Comparison of ENCODE assay signal across 22 cellular contexts in genomic region chr14:48974994-48975393, GRCh38.
DNase-seq lines count a peak whose midpoint lies in the region; ATAC-seq, FAIRE-seq and TF ChIP-seq lines count a peak whose summit lies in the region.
"Had no signal": no experiment of that assay in that cellular context is flagged by ENCODE, and none has a peak within 500 bp of the region (broad histone marks: within the 10 kb centered on the region; RNA-seq: fewer than 3 reads in every experiment).

No MANE protein-coding gene starts in this region.

- H3K79me1 ChIP-seq in H1 (ENCODE audit: low read depth, low read length): no peaks in the 10 kb centered on the region

- no peak overlapping the region for H3K4ac ChIP-seq in H1 (replicated peaks; ENCODE audit: insufficient read length, low read depth, low read length)

- H2AFZ ChIP-seq in H1 (ENCODE audit: low read length): no peak overlapping the region

- no peak overlapping the region for H3K9ac ChIP-seq in H1 (replicated peaks in 1 of 4; ENCODE audit: extremely low read depth in 1 of 4, low read depth in 3 of 4, low read length in 3 of 4)

- H3K27ac ChIP-seq in H1 (ENCODE audit: low read depth, low read length): no peak overlapping the region
- no peak overlapping the region for H3K27ac ChIP-seq in dorsolateral prefrontal cortex
- H3K27ac ChIP-seq: skin epidermis had no signal

- H3K36me3 Mint-ChIP-seq in type B pancreatic cell (no peaks in the 10 kb centered on the region), T-helper 17 cell (ENCODE audit: low read depth) (no peaks in the 10 kb centered on the region)
- H3K36me3 Mint-ChIP-seq: activated CD8-positive, alpha-beta memory T cell treated with anti-CD3 and anti-CD28 coated beads, Interleukin-2, amount 10 ng/mL, durations not matched to agents 7 days and 5 days; brain; natural killer cell had no signal

- H4K5ac ChIP-seq in H1 (ENCODE audit: insufficient read length, low read depth, low read length): no peak overlapping the region

- no peak overlapping the region for H2AK5ac ChIP-seq in H1 (ENCODE audit: low read depth, low read length)

- H3K18ac ChIP-seq in H1 (ENCODE audit: extremely low read depth, low read length): no peak overlapping the region

- H3K79me2 ChIP-seq in H1 (ENCODE audit: control insufficient read depth in 1 of 2, insufficient read depth in 2 of 2, low read length in 2 of 2): no peaks in the 10 kb centered on the region

- TF ChIP-seq RAD21 in H1 (IDR thresholded peaks at IDR 0.05 in 1 of 2, conservative IDR thresholded peaks at IDR 0.05 in 1 of 2; ENCODE audit: low read depth in 2 of 2, low read length in 2 of 2): peak; percentile 52; a peak in 3 of 4 replicates

- POLR2A ChIA-PET in H1 (lab: Charles Lee; ENCODE audit: partially characterized antibody): no interaction called here

- no peak overlapping the region for H3K56ac ChIP-seq in H1 (replicated peaks; ENCODE audit: insufficient read length, low read depth, low read length)

- WGBS in H1 (ENCODE audit: extremely low coverage in 1 of 2, insufficient coverage in 1 of 2, insufficient read length in 1 of 2, insufficient replicate concordance in 2 of 2, low coverage in 1 of 2, low lambda C conversion rate in 2 of 2, missing lambda C conversion rate in 1 of 2), 2 experiments: 78% methylated on average over 1 of the region's 1 CpG; no CpG with 5 or more reads in 1 of the 2 experiments

- TF ChIP-seq POLR2A in NB4 (IDR thresholded peaks at IDR 0.05; ENCODE audit: extremely low read depth, insufficient read length) (no peak), H1 (IDR thresholded peaks at IDR 0.05; ENCODE audit: control extremely low read depth in 1 of 2, low read depth in 2 of 2, low read length in 2 of 2) (no peak)

- H3K27ac Mint-ChIP-seq in type B pancreatic cell (no peak overlapping the region), T-helper 17 cell (no peak overlapping the region)
- H3K27ac Mint-ChIP-seq: activated CD8-positive, alpha-beta memory T cell treated with anti-CD3 and anti-CD28 coated beads, Interleukin-2, amount 10 ng/mL, durations not matched to agents 7 days and 5 days; activated naive CD4-positive, alpha-beta T cell treated with anti-CD3 and anti-CD28 coated beads for 36 hours; activated T-cell treated with anti-CD3 and anti-CD28 coated beads, Interleukin-2, amount 50 U/mL, for 72 hours; brain; natural killer cell; stimulated activated naive CD8-positive, alpha-beta T cell treated with anti-CD3 and anti-CD28 coated beads, Interleukin-15, amount 100 ng/mL, for 72 hours had no signal

- H2BK5ac ChIP-seq in H1 (ENCODE audit: low read depth, low read length): no peak overlapping the region

- peak; percentile 93 for FAIRE-seq in H1 (lab: Jason Lieb, UNC)
- FAIRE-seq: endothelial cell of umbilical vein had no signal

- no peak overlapping the region for H2BK15ac ChIP-seq in H1 (ENCODE audit: low read length)

- H3K9me3 ChIP-seq in H1 (ENCODE audit: insufficient read depth in 2 of 2, low read depth in 1 of 2, low read length in 1 of 2): no peaks in the 10 kb centered on the region
- H3K9me3 ChIP-seq in T-helper 17 cell (ENCODE audit: control insufficient read depth, low read length, poor library complexity, severe bottlenecking): no peaks in the 10 kb centered on the region

- CTCF ChIA-PET in H1 (lab: Charles Lee; ENCODE audit: partially characterized antibody): interaction anchor here (0.6 kb wide), 1 partner anchor 151 kb away, joined by 3 read pairs; no protein-coding TSS in a partner anchor

- no peak overlapping the region for H2BK12ac ChIP-seq in H1 (ENCODE audit: low read depth, low read length)

- H3K4me1 ChIP-seq in H1 (replicated peaks in 1 of 4; ENCODE audit: control insufficient read depth in 3 of 4, insufficient read depth in 4 of 4, low read length in 3 of 4): no peaks in the 10 kb centered on the region

- no peak for ATAC-seq in T-helper 17 cell
- no peak for ATAC-seq in HG02571 (IDR thresholded peaks at IDR 0.05; ENCODE audit: unreplicated experiment)
- ATAC-seq: activated CD8-positive, alpha-beta memory T cell treated with anti-CD3 and anti-CD28 coated beads, Interleukin-2, amount 10 ng/mL, durations not matched to agents 7 days and 5 days; activated T-cell treated with anti-CD3 and anti-CD28 coated beads, Interleukin-2, amount 50 U/mL, for 72 hours; natural killer cell; stimulated activated naive CD8-positive, alpha-beta T cell treated with anti-CD3 and anti-CD28 coated beads, Interleukin-15, amount 100 ng/mL, for 72 hours had no signal

- peaks cover 4% of the 10 kb centered on the region for H3K4me1 Mint-ChIP-seq in type B pancreatic cell (ENCODE audit: unreplicated experiment)
- no peaks in the 10 kb centered on the region for H3K4me1 Mint-ChIP-seq in T-helper 17 cell
- H3K4me1 Mint-ChIP-seq: activated CD8-positive, alpha-beta memory T cell treated with anti-CD3 and anti-CD28 coated beads, Interleukin-2, amount 10 ng/mL, durations not matched to agents 7 days and 5 days; natural killer cell; stimulated activated naive CD8-positive, alpha-beta T cell treated with anti-CD3 and anti-CD28 coated beads, Interleukin-15, amount 100 ng/mL, for 72 hours had no signal

- DNase-seq in NB4 (ENCODE audit: low read depth) (peak; percentile 2), H1 (ENCODE audit: low read depth in 1 of 2, low spot score in 2 of 2) (no peak), type B pancreatic cell (ENCODE audit: extremely low spot score, unreplicated experiment) (no peak), dorsolateral prefrontal cortex (no peak), T-helper 17 cell (no peak)
- DNase-seq: activated CD4-positive, CD25-positive, alpha-beta regulatory T cell; activated CD8-positive, alpha-beta memory T cell treated with anti-CD3 and anti-CD28 coated beads, Interleukin-2, amount 10 ng/mL, durations not matched to agents 7 days and 5 days; activated naive CD4-positive, alpha-beta T cell treated with anti-CD3 and anti-CD28 coated beads for 36 hours; activated T-cell treated with anti-CD3 and anti-CD28 coated beads, Interleukin-2, amount 50 U/mL, for 72 hours; C1 segment of cervical spinal cord; natural killer cell; NCI-H1417; NCI-H446 treated with DMSO at 0.1 percent for 48 hours; Right ventricle myocardium superior; stimulated activated CD4-positive, alpha-beta T cell treated with anti-CD3 and anti-CD28 coated beads, Interleukin-1b, Interleukin-23, amount 100 ng/mL, for 48 hours; stimulated activated CD8-positive, alpha-beta memory T cell treated with anti-CD3 and anti-CD28 coated beads, Interleukin-4, amount 100 ng/mL, for 48 hours; stimulated activated naive CD8-positive, alpha-beta T cell treated with anti-CD3 and anti-CD28 coated beads, Interleukin-15, amount 100 ng/mL, for 72 hours had no signal

- H3K27me3 ChIP-seq in H1 (replicated peaks in 1 of 4; ENCODE audit: control insufficient read depth in 3 of 4, extremely low read depth in 1 of 4, insufficient read depth in 3 of 4, low read length in 3 of 4) (no peaks in the 10 kb centered on the region), dorsolateral prefrontal cortex (no peaks in the 10 kb centered on the region)

- H3K9me3 Mint-ChIP-seq in type B pancreatic cell: no peaks in the 10 kb centered on the region
- H3K9me3 Mint-ChIP-seq: activated naive CD4-positive, alpha-beta T cell treated with anti-CD3 and anti-CD28 coated beads for 36 hours had no signal

- intact Hi-C loops in dorsolateral prefrontal cortex (cut with DNase I): no loop called here

- H3K36me3 ChIP-seq in H1 (ENCODE audit: control insufficient read depth in 2 of 4, insufficient read depth in 4 of 4, low read length in 3 of 4): no peaks in the 10 kb centered on the region

- H4K20me1 ChIP-seq in H1 (replicated peaks in 1 of 2; ENCODE audit: control insufficient read depth in 1 of 2, insufficient read depth in 2 of 2, low read length in 2 of 2): no peaks in the 10 kb centered on the region

- H3K4me3 Mint-ChIP-seq in type B pancreatic cell (no peak overlapping the region), T-helper 17 cell (no peak overlapping the region)
- H3K4me3 Mint-ChIP-seq: activated CD8-positive, alpha-beta memory T cell treated with anti-CD3 and anti-CD28 coated beads, Interleukin-2, amount 10 ng/mL, durations not matched to agents 7 days and 5 days; activated naive CD4-positive, alpha-beta T cell treated with anti-CD3 and anti-CD28 coated beads for 36 hours; activated T-cell treated with anti-CD3 and anti-CD28 coated beads, Interleukin-2, amount 50 U/mL, for 72 hours; brain; natural killer cell; stimulated activated naive CD8-positive, alpha-beta T cell treated with anti-CD3 and anti-CD28 coated beads, Interleukin-15, amount 100 ng/mL, for 72 hours had no signal

- H3K14ac ChIP-seq in H1 (ENCODE audit: insufficient read length): no peak overlapping the region

- H4K8ac ChIP-seq in H1 (ENCODE audit: extremely low read depth, insufficient read depth, low read length): no peak overlapping the region

- no peaks in the 10 kb centered on the region; the same call in 1 of the 2 replicates for H3K23me2 ChIP-seq in H1 (ENCODE audit: low read depth, low read length)

- H3K4me3 ChIP-seq in NB4 (ENCODE audit: low read depth, low read length) (no peak overlapping the region), H1 (ENCODE audit: extremely low read depth in 1 of 4, insufficient read depth in 2 of 4, low read depth in 3 of 4, low read length in 4 of 4) (no peak overlapping the region), dorsolateral prefrontal cortex (no peak overlapping the region)
- H3K4me3 ChIP-seq: skin epidermis had no signal

- H2BK120ac ChIP-seq in H1 (replicated peaks; ENCODE audit: low read depth, low read length): no peak overlapping the region

- peak; percentile 28 for TF ChIP-seq CTCF in GM12873 (IDR thresholded peaks at IDR 0.05; ENCODE audit: insufficient read depth, low read depth, low read length, missing control alignments)
- peak; percentile 23 for TF ChIP-seq CTCF in NB4 (IDR thresholded peaks at IDR 0.05; ENCODE audit: low read depth, low read length)
- TF ChIP-seq CTCF in H1 (IDR thresholded peaks at IDR 0.05; ENCODE audit: control extremely low read depth in 1 of 3, insufficient read depth in 1 of 3, low read depth in 1 of 3, low read length in 3 of 3): peak in 1 of 3 experiments; percentile 60; a peak in 2 of 4 replicates
- TF ChIP-seq CTCF in type B pancreatic cell (conservative IDR thresholded peaks at IDR 0.05): peak; percentile 17
- TF ChIP-seq CTCF in dorsolateral prefrontal cortex (IDR thresholded peaks at IDR 0.05 in 54 of 56, conservative IDR thresholded peaks at IDR 0.05 in 2 of 56; ENCODE audit: low read depth in 1 of 56, partially characterized antibody in 56 of 56): no peak

- no peak for TF ChIP-seq EP300 in H1 (IDR thresholded peaks at IDR 0.05; ENCODE audit: borderline replicate concordance in 1 of 2, low read depth in 2 of 2, low read length in 2 of 2)

- H2BK20ac ChIP-seq in H1 (ENCODE audit: low read length): no peak overlapping the region

- no peak overlapping the region for H4K91ac ChIP-seq in H1 (replicated peaks; ENCODE audit: insufficient read length, low read length)

- H3K27me3 Mint-ChIP-seq in type B pancreatic cell (no peaks in the 10 kb centered on the region), T-helper 17 cell (no peaks in the 10 kb centered on the region)
- H3K27me3 Mint-ChIP-seq: activated CD8-positive, alpha-beta memory T cell treated with anti-CD3 and anti-CD28 coated beads, Interleukin-2, amount 10 ng/mL, durations not matched to agents 7 days and 5 days; stimulated activated naive CD8-positive, alpha-beta T cell treated with anti-CD3 and anti-CD28 coated beads, Interleukin-15, amount 100 ng/mL, for 72 hours had no signal

- no peak overlapping the region for H3K23ac ChIP-seq in H1 (ENCODE audit: insufficient read length)

- no peak overlapping the region for H3K4me2 ChIP-seq in H1 (ENCODE audit: insufficient read depth in 1 of 2, low read depth in 2 of 2, low read length in 2 of 2)

Comparison
In these comparisons a context has a peak if more than half of its experiments do, and no peak if none do; other contexts are left out.
1. CTCF ChIP-seq: peak in GM12873 (single experiment), NB4 (single experiment) and type B pancreatic cell (single experiment); none in dorsolateral prefrontal cortex (0 of 56).